35 cellular contexts compared by ENCODE assay signal in genomic region chr1:195704028-195704427, GRCh38.
"Had no signal": no experiment of that assay in that cellular context is flagged by ENCODE, and none has a peak within 500 bp of the region (broad histone marks: within the 10 kb centered on the region; RNA-seq: fewer than 3 reads in every experiment).

No MANE protein-coding gene starts in this region.

- DNase-seq: MM.1S, MV-4-11, NCI-H1048, NCI-H1092, NCI-H1092 treated with DMSO at 0.1 percent for 48 hours, NCI-H1105, NCI-H1105 treated with DMSO at 0.1 percent for 48 hours, NCI-H1417, NCI-H1417 treated with DMSO at 0.1 percent for 48 hours, NCI-H1436, NCI-H1436 treated with DMSO at 0.1 percent for 48 hours, NCI-H146, NCI-H1694, NCI-H1694 treated with DMSO at 0.1 percent for 48 hours, NCI-H187, NCI-H187 treated with DMSO at 0.1 percent for 48 hours, NCI-H1930, NCI-H2029, NCI-H2029 treated with DMSO at 0.1 percent for 48 hours, NCI-H2081, NCI-H2081 treated with DMSO at 0.1 percent for 48 hours, NCI-H2107, NCI-H2171, NCI-H2171 treated with DMSO at 0.1 percent for 48 hours, NCI-H2227 treated with DMSO at 0.1 percent for 48 hours, NCI-H226, NCI-H345, NCI-H446, NCI-H446 treated with DMSO at 0.1 percent for 48 hours, NCI-H510A, NCI-H510A treated with DMSO at 0.1 percent for 48 hours, NCI-H524, NCI-H524 treated with DMSO at 0.1 percent for 48 hours, NCI-H526, NCI-H526 treated with DMSO at 0.1 percent for 48 hours had no signal
